Comparison of ENCODE assay signal across 17 cellular contexts in the genomic region with DNA sequence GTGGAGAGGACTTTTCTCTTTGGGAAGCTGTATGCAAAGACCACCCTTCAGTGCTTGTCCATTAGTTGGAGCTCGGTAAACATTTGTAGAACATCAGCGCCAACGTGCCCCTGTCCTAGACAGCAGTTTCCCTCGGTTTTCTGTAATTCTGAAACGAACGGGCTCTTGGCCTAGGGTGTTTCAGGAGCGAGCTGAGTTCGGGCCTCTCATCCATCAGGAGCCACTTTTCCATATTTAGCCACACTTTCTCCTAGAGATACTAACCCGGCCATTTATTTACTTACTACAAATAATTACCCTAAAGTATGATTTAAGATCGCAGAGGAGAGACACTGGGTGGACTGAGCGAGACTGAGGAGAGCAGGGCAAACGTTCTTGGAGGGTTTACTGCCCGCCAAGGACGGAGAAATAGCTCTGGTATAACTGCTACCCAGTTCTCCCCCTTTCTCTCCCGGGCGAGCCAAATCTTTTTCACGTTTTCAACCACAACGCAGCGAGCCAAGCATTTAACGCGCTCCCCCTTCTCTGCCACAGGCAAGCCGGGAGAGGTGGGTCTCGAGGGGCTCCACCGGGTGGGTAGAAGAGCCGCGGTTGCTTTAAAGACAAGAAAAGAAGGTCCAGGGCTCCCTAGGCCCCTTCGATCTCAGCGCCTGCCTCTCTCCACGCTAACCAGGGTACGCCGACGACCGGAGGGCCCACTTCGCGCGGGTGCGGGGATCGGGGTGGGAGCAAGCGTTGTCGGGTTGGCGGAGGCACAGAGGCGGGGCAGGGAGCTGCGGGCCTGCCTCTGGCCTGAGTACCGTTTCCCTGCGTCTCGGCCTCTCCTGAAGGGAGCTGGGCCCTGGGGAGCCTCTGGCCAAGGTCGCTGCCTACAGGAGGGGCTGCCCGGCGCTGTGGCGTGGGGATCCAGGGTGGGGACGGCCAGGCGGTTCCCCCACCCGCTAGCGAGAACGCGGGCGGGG. TPM values are rescaled to one million over a fixed set of nuclear protein-coding genes. Genes with fewer than 3 reads are reported as not detected.
DNase-seq lines count a peak whose midpoint lies in the region; ATAC-seq and TF ChIP-seq lines count a peak whose summit lies in the region.
"Had no signal": no experiment of that assay in that cellular context is flagged by ENCODE, and none has a peak within 500 bp of the region (broad histone marks: within the 10 kb centered on the region; RNA-seq: fewer than 3 reads in every experiment).

No MANE protein-coding gene starts in this region.

- H3K4me1 ChIP-seq in naive thymus-derived CD4-positive, alpha-beta T cell (ENCODE audit: control insufficient read depth in 2 of 2, insufficient read depth in 2 of 2, low read length in 2 of 2), result no peaks in the 10 kb centered on the region

- no peak for ATAC-seq in activated naive CD8-positive, alpha-beta T cell treated with anti-CD3 and anti-CD28 coated beads, Interleukin-2, amount 10 ng/mL, durations not matched to agents 7 days and 5 days (ENCODE audit: low read depth)
- no peak for ATAC-seq in naive thymus-derived CD4-positive, alpha-beta T cell
- no peak for ATAC-seq in HG02678 (IDR thresholded peaks at IDR 0.05; ENCODE audit: unreplicated experiment)
- no peak for ATAC-seq in left cardiac atrium
- ATAC-seq: left lung had no signal

- no peak for TF ChIP-seq CTCF in fibroblast of villous mesenchyme (IDR thresholded peaks at IDR 0.05; ENCODE audit: insufficient read depth, low read depth, low read length)

- H3K27ac Mint-ChIP-seq in activated naive CD8-positive, alpha-beta T cell treated with anti-CD3 and anti-CD28 coated beads, Interleukin-2, amount 10 ng/mL, durations not matched to agents 7 days and 5 days, result peak overlapping the region; percentile 56
- no peak overlapping the region for H3K27ac Mint-ChIP-seq in activated naive CD8-positive, alpha-beta T cell treated with anti-CD3 and anti-CD28 coated beads for 36 hours
- peak overlapping the region in 2 of 9 donors; percentile 45 to 74 for H3K27ac Mint-ChIP-seq in naive thymus-derived CD4-positive, alpha-beta T cell

- CTCF ChIA-PET in naive thymus-derived CD4-positive, alpha-beta T cell (lab: Charles Lee), result no interaction called here

- intact Hi-C loops in naive thymus-derived CD4-positive, alpha-beta T cell (cut with micrococcal nuclease), result loop anchor here in 1 of 2 donors (5.0 kb wide), 1 partner anchor 649 kb away; no protein-coding TSS in a partner anchor
- intact Hi-C loops in left cardiac atrium (cut with DNase I), result loop anchor here (2.0 to 10.0 kb wide), 6 partner anchors 321 to 844 kb away; no protein-coding TSS in a partner anchor

- peaks cover 0 to 5% (median 0%) of the 10 kb centered on the region in 3 experiments for H3K9me3 ChIP-seq in naive thymus-derived CD4-positive, alpha-beta T cell (ENCODE audit: control insufficient read depth in 2 of 3, low read length in 3 of 3)
- H3K9me3 ChIP-seq: left lung, MG63, neutrophil had no signal

- H3K36me3 ChIP-seq in naive thymus-derived CD4-positive, alpha-beta T cell (ENCODE audit: control insufficient read depth in 2 of 3, insufficient read depth in 3 of 3, low read length in 3 of 3), result no peaks in the 10 kb centered on the region
- H3K36me3 ChIP-seq: brain microvascular endothelial cell, left lung, MG63, neutrophil had no signal

- peak; percentile 31 for DNase-seq in activated naive CD8-positive, alpha-beta T cell treated with anti-CD3 and anti-CD28 coated beads, Interleukin-2, amount 10 ng/mL, durations not matched to agents 7 days and 5 days
- DNase-seq in activated naive CD8-positive, alpha-beta T cell treated with anti-CD3 and anti-CD28 coated beads for 36 hours, result no peak
- DNase-seq in fibroblast of villous mesenchyme (ENCODE audit: low read depth), result peak; percentile 57
- no peak for DNase-seq in naive thymus-derived CD4-positive, alpha-beta T cell
- no peak for DNase-seq in LoVo (ENCODE audit: low spot score)
- DNase-seq in medulla oblongata (ENCODE audit: extremely low spot score), result no peak
- DNase-seq in left cardiac atrium, result no peak
- DNase-seq: activated CD4-positive, alpha-beta T cell treated with anti-CD3 and anti-CD28 coated beads for 4 hours; brain microvascular endothelial cell; left lung; MG63; NCI-H2029 treated with DMSO at 0.1 percent for 48 hours; NCI-H774 had no signal

- POLR2A ChIA-PET in activated naive CD8-positive, alpha-beta T cell treated with anti-CD3 and anti-CD28 coated beads, Interleukin-2, amount 10 ng/mL, durations not matched to agents 7 days and 5 days (lab: Charles Lee), result no interaction called here
- POLR2A ChIA-PET in naive thymus-derived CD4-positive, alpha-beta T cell (lab: Charles Lee), result no interaction called here

- peaks cover 10% of the 10 kb centered on the region for H3K9me3 Mint-ChIP-seq in activated naive CD8-positive, alpha-beta T cell treated with anti-CD3 and anti-CD28 coated beads, Interleukin-2, amount 10 ng/mL, durations not matched to agents 7 days and 5 days
- peaks cover 20% of the 10 kb centered on the region for H3K9me3 Mint-ChIP-seq in activated naive CD8-positive, alpha-beta T cell treated with anti-CD3 and anti-CD28 coated beads for 36 hours
- H3K9me3 Mint-ChIP-seq in naive thymus-derived CD4-positive, alpha-beta T cell, result peaks cover 0 to 66% (median 32%) of the 10 kb centered on the region in 11 donors

- H3K36me3 Mint-ChIP-seq in activated naive CD8-positive, alpha-beta T cell treated with anti-CD3 and anti-CD28 coated beads, Interleukin-2, amount 10 ng/mL, durations not matched to agents 7 days and 5 days, result peaks cover 3% of the 10 kb centered on the region
- peaks cover 18% of the 10 kb centered on the region for H3K36me3 Mint-ChIP-seq in activated naive CD8-positive, alpha-beta T cell treated with anti-CD3 and anti-CD28 coated beads for 36 hours
- H3K36me3 Mint-ChIP-seq in naive thymus-derived CD4-positive, alpha-beta T cell, result peaks cover 0 to 22% (median 9%) of the 10 kb centered on the region in 5 donors

- H3K4me3 ChIP-seq in fibroblast of villous mesenchyme (ENCODE audit: low read depth, low read length), result peak overlapping the region; percentile 78
- no peak overlapping the region for H3K4me3 ChIP-seq in naive thymus-derived CD4-positive, alpha-beta T cell (ENCODE audit: low read length)
- H3K4me3 ChIP-seq: left lung, MG63 had no signal

- peaks cover 82% of the 10 kb centered on the region for H3K27me3 Mint-ChIP-seq in activated naive CD8-positive, alpha-beta T cell treated with anti-CD3 and anti-CD28 coated beads, Interleukin-2, amount 10 ng/mL, durations not matched to agents 7 days and 5 days
- peaks cover 97% of the 10 kb centered on the region for H3K27me3 Mint-ChIP-seq in activated naive CD8-positive, alpha-beta T cell treated with anti-CD3 and anti-CD28 coated beads for 36 hours
- H3K27me3 Mint-ChIP-seq in naive thymus-derived CD4-positive, alpha-beta T cell, result peaks cover 72 to 91% (median 75%) of the 10 kb centered on the region in 5 donors

- H3K27ac ChIP-seq in naive thymus-derived CD4-positive, alpha-beta T cell (ENCODE audit: low read depth, low read length), result no peak overlapping the region
- H3K27ac ChIP-seq: brain microvascular endothelial cell, left lung, neutrophil had no signal

- peaks cover 3 to 65% of the 10 kb centered on the region in 2 donors for H3K27me3 ChIP-seq in naive thymus-derived CD4-positive, alpha-beta T cell (ENCODE audit: control insufficient read depth in 2 of 2, insufficient read depth in 2 of 2, low read length in 2 of 2)
- H3K27me3 ChIP-seq: MG63 had no signal

- H3K4me1 Mint-ChIP-seq in activated naive CD8-positive, alpha-beta T cell treated with anti-CD3 and anti-CD28 coated beads, Interleukin-2, amount 10 ng/mL, durations not matched to agents 7 days and 5 days, result peaks cover 9% of the 10 kb centered on the region
- H3K4me1 Mint-ChIP-seq in activated naive CD8-positive, alpha-beta T cell treated with anti-CD3 and anti-CD28 coated beads for 36 hours, result peaks cover 16% of the 10 kb centered on the region
- H3K4me1 Mint-ChIP-seq in naive thymus-derived CD4-positive, alpha-beta T cell, result peaks cover 13 to 40% (median 18%) of the 10 kb centered on the region in 7 donors

- no peak overlapping the region for H3K4me3 Mint-ChIP-seq in activated naive CD8-positive, alpha-beta T cell treated with anti-CD3 and anti-CD28 coated beads, Interleukin-2, amount 10 ng/mL, durations not matched to agents 7 days and 5 days
- no peak overlapping the region for H3K4me3 Mint-ChIP-seq in activated naive CD8-positive, alpha-beta T cell treated with anti-CD3 and anti-CD28 coated beads for 36 hours
- H3K4me3 Mint-ChIP-seq in naive thymus-derived CD4-positive, alpha-beta T cell, result peak overlapping the region in 7 of 10 donors; percentile 3 to 44 (median 27)
- H3K4me3 Mint-ChIP-seq: T-helper 2 cell treated with Interferon-gamma antibody and Interleukin-4, amounts not matched to agents 5 μg/mL and 100 μg/mL, for 36 hours had no signal

RNA-seq across cellular contexts. Expression of gene PITX2, which starts 10.8 kb away (rescaled TPM):
- total RNA-seq in activated naive CD8-positive, alpha-beta T cell treated with anti-CD3 and anti-CD28 coated beads, Interleukin-2, amount 10 ng/mL, durations not matched to agents 7 days and 5 days, result not detected
- not detected for total RNA-seq in activated naive CD8-positive, alpha-beta T cell treated with anti-CD3 and anti-CD28 coated beads for 36 hours
- total RNA-seq in fibroblast of villous mesenchyme, result 7.8 and 25.4 TPM in 2 replicates
- total RNA-seq in naive thymus-derived CD4-positive, alpha-beta T cell, result not detected
- polyA plus RNA-seq in naive thymus-derived CD4-positive, alpha-beta T cell, result not detected
- 10 to 100 TPM; 14.3 to 22.4 TPM for total RNA-seq in left cardiac atrium
- total RNA-seq: frontal cortex, left lung had no signal

Comparison
In these comparisons a context has a peak if more than half of its experiments do, and no peak if none do; other contexts are left out.
1. DNase-seq: peak in activated naive CD8-positive, alpha-beta T cell treated with anti-CD3 and anti-CD28 coated beads, Interleukin-2, amount 10 ng/mL, durations not matched to agents 7 days and 5 days (single experiment) and fibroblast of villous mesenchyme (single experiment); none in activated naive CD8-positive, alpha-beta T cell treated with anti-CD3 and anti-CD28 coated beads for 36 hours (single experiment), naive thymus-derived CD4-positive, alpha-beta T cell (0 of 9), LoVo (single experiment), medulla oblongata (single experiment) and left cardiac atrium (single experiment).
2. H3K4me3 Mint-ChIP-seq: peak in naive thymus-derived CD4-positive, alpha-beta T cell (7 of 10); none in activated naive CD8-positive, alpha-beta T cell treated with anti-CD3 and anti-CD28 coated beads, Interleukin-2, amount 10 ng/mL, durations not matched to agents 7 days and 5 days (single experiment) and activated naive CD8-positive, alpha-beta T cell treated with anti-CD3 and anti-CD28 coated beads for 36 hours (single experiment).